ENCODE assay signal across 12 cellular contexts in genomic region chr20:10357974-10358373, GRCh38.
DNase-seq lines count a peak whose midpoint lies in the region; ATAC-seq and TF ChIP-seq lines count a peak whose summit lies in the region.
"Had no signal": no experiment of that assay in that cellular context is flagged by ENCODE, and none has a peak within 500 bp of the region (broad histone marks: within the 10 kb centered on the region; RNA-seq: fewer than 3 reads in every experiment).

No MANE protein-coding gene starts in this region.

- POLR2A ChIA-PET in Panc1 (lab: Charles Lee), result no interaction called here

- CTCF ChIA-PET in Panc1 (lab: Charles Lee), result interaction anchor here (0.6 kb wide), 1 partner anchor 444 kb away, joined by 8 read pairs; no protein-coding TSS in a partner anchor

- DNase-seq in left ventricle myocardium inferior (no peak), right cardiac atrium (no peak), Panc1 (ENCODE audit: low read depth, low spot score) (no peak), fibroblast of mammary gland (ENCODE audit: low read depth) (peak; percentile 44), T-helper 1 cell (no peak), NCI-H187 treated with DMSO at 0.1 percent for 48 hours (lab: John Stamatoyannopoulos, UW) (no peak)
- no peak for DNase-seq in activated effector memory CD4-positive, alpha-beta T cell treated with anti-CD3 and anti-CD28 coated beads, Interleukin-2, amount 50 U/mL, for 16 hours
- DNase-seq: CD8-positive, alpha-beta T cell; kidney glomerular epithelial cell; NCI-H2227 treated with DMSO at 0.1 percent for 48 hours had no signal

- intact Hi-C loops in left ventricle myocardium inferior (cut with micrococcal nuclease), result no loop called here
- intact Hi-C loops in right cardiac atrium (cut with DNase I), result no loop called here
- intact Hi-C loops in Panc1 (cut with micrococcal nuclease; ENCODE audit: unreplicated experiment), result no loop called here

- H3K36me3 ChIP-seq in left ventricle myocardium inferior (no peaks in the 10 kb centered on the region), Panc1 (ENCODE audit: control insufficient read depth, insufficient read depth, low read length) (no peaks in the 10 kb centered on the region)
- H3K36me3 ChIP-seq: prostate gland had no signal

- peaks cover 11% of the 10 kb centered on the region for H3K27me3 ChIP-seq in left ventricle myocardium inferior (ENCODE audit: low read depth)
- H3K27me3 ChIP-seq in right cardiac atrium (ENCODE audit: control insufficient read depth, insufficient read depth), result no peaks in the 10 kb centered on the region
- H3K27me3 ChIP-seq in Panc1 (ENCODE audit: control insufficient read depth, insufficient read depth, low read length), result peaks cover 2% of the 10 kb centered on the region; the same call in 1 of the 2 replicates

- H3K4me1 ChIP-seq in left ventricle myocardium inferior (peaks cover 16% of the 10 kb centered on the region), right cardiac atrium (ENCODE audit: control insufficient read depth, insufficient read depth, low read length) (no peaks in the 10 kb centered on the region), Panc1 (ENCODE audit: control insufficient read depth, insufficient read depth, low read length) (no peaks in the 10 kb centered on the region; the same call in 1 of the 2 replicates)
- H3K4me1 ChIP-seq: prostate gland had no signal

- H3K27ac ChIP-seq in left ventricle myocardium inferior (replicated peaks) (no peak overlapping the region), right cardiac atrium (ENCODE audit: low read length) (no peak overlapping the region), Panc1 (ENCODE audit: low read length) (no peak overlapping the region)
- H3K27ac ChIP-seq: prostate gland had no signal

- no TSS peak for BruUV-seq in Panc1 (replicated peaks; lab: Mats Ljungman, UMichigan)

- peaks cover 3% of the 10 kb centered on the region for H3K9me3 ChIP-seq in left ventricle myocardium inferior (replicated peaks)
- H3K9me3 ChIP-seq in right cardiac atrium (ENCODE audit: control insufficient read depth, low read length), result no peaks in the 10 kb centered on the region
- H3K9me3 ChIP-seq in Panc1 (ENCODE audit: control insufficient read depth, insufficient read depth, low read depth, low read length), result no peaks in the 10 kb centered on the region
- H3K9me3 ChIP-seq: prostate gland had no signal

- no peak overlapping the region for H3K4me3 ChIP-seq in left ventricle myocardium inferior
- H3K4me3 ChIP-seq in right cardiac atrium (ENCODE audit: low read length), result no peak overlapping the region
- no peak overlapping the region for H3K4me3 ChIP-seq in Panc1 (ENCODE audit: low read depth in 2 of 2, low read length in 2 of 2)
- H3K4me3 ChIP-seq in fibroblast of mammary gland (ENCODE audit: control insufficient read depth, low read depth, low read length), result no peak overlapping the region
- H3K4me3 ChIP-seq: prostate gland had no signal

- TF ChIP-seq CTCF in left ventricle myocardium inferior (IDR thresholded peaks at IDR 0.05; ENCODE audit: borderline replicate concordance), result peak; percentile 38
- TF ChIP-seq CTCF in Panc1 (IDR thresholded peaks at IDR 0.05), result peak; percentile 32; the same call in 1 of the 2 replicates
- peak; percentile 81 for TF ChIP-seq CTCF in fibroblast of mammary gland (conservative IDR thresholded peaks at IDR 0.05; ENCODE audit: control insufficient read depth, insufficient read depth, low read depth, low read length)

- in situ Hi-C loops in Panc1 (cut with HindIII; ENCODE audit: low pct_unique_long_range_greater_than_20kb, low sequenced_read_pairs), result no loop called here

- ATAC-seq in right cardiac atrium (no peak), Panc1 (no peak), GM19397 (IDR thresholded peaks at IDR 0.05; ENCODE audit: unreplicated experiment) (no peak)
- ATAC-seq: CD8-positive, alpha-beta T cell had no signal
